Comparison of ENCODE assay signal across 8 cellular contexts in genomic region chr19:47607564-47608073, GRCh38. TPM values are rescaled to one million over a fixed set of nuclear protein-coding genes. Genes with fewer than 3 reads are reported as not detected.
DNase-seq lines count a peak whose midpoint lies in the region; ATAC-seq and TF ChIP-seq lines count a peak whose summit lies in the region.

No MANE protein-coding gene starts in this region.

- no peaks in the 10 kb centered on the region for H3K27me3 Mint-ChIP-seq in activated CD4-positive, alpha-beta T cell treated with anti-CD3 and anti-CD28 coated beads for 36 hours

- intact Hi-C loops in activated CD4-positive, alpha-beta T cell treated with anti-CD3 and anti-CD28 coated beads for 36 hours (cut with DNase I, micrococcal nuclease), result loop anchor here (1.0 to 10.0 kb wide), 13 partner anchors 7 to 820 kb away; partner anchors contain the start of genes DHX34 (in 2 of the 2), NAPA (in 2 of the 2), EMP3 (in 1 of the 2) and INAFM1 (in 1 of the 2)
- intact Hi-C loops in ascending aorta (cut with DNase I), result loop anchor here (1.0 to 10.0 kb wide), 6 partner anchors 7 to 333 kb away; partner anchors contain the start of genes INAFM1 and NAPA

- H3K9me3 Mint-ChIP-seq in activated CD4-positive, alpha-beta T cell treated with anti-CD3 and anti-CD28 coated beads for 36 hours (ENCODE audit: low read depth), result no peaks in the 10 kb centered on the region

- POLR2A ChIA-PET in activated CD4-positive, alpha-beta T cell treated with anti-CD3 and anti-CD28 coated beads for 36 hours (lab: Charles Lee), result no interaction called here
- POLR2A ChIA-PET in HEK293T (lab: Yijun Ruan, JAX), result no interaction called here

- TF ChIP-seq CTCF in ascending aorta (IDR thresholded peaks at IDR 0.05) (no peak), liver (IDR thresholded peaks at IDR 0.05; ENCODE audit: low read depth, low read length, missing input control) (no peak), thoracic aorta (IDR thresholded peaks at IDR 0.05) (no peak)

- no peaks in the 10 kb centered on the region for H3K27me3 ChIP-seq in ascending aorta
- no peaks in the 10 kb centered on the region for H3K27me3 ChIP-seq in liver (ENCODE audit: control insufficient read depth in 4 of 4, insufficient read depth in 4 of 4, low read length in 3 of 4)
- H3K27me3 ChIP-seq in thoracic aorta (replicated peaks; ENCODE audit: insufficient read depth), result no peaks in the 10 kb centered on the region

- TF ChIP-seq RAD21 in liver (IDR thresholded peaks at IDR 0.05), result no peak

- H3K4me3 Mint-ChIP-seq in activated CD4-positive, alpha-beta T cell treated with anti-CD3 and anti-CD28 coated beads for 36 hours, result peak overlapping the region; percentile 79

- peak overlapping the region; percentile 85 to 99 for H3K9ac ChIP-seq in liver (ENCODE audit: low read depth in 1 of 2, low read length in 2 of 2)

- H3K36me3 ChIP-seq in ascending aorta, result no peaks in the 10 kb centered on the region
- H3K36me3 ChIP-seq in liver (ENCODE audit: control insufficient read depth in 4 of 4, insufficient read depth in 3 of 4, low read depth in 1 of 4, low read length in 3 of 4), result no peaks in the 10 kb centered on the region
- H3K36me3 ChIP-seq in thoracic aorta, result no peaks in the 10 kb centered on the region

- no peak for ATAC-seq in activated CD4-positive, alpha-beta T cell treated with anti-CD3 and anti-CD28 coated beads for 36 hours
- no peak for ATAC-seq in thoracic aorta (ENCODE audit: insufficient number of reproducible peaks, low FRiP score, low read depth)

- WGBS in liver, result 36% methylated on average over 21 of the region's 21 CpGs

- peaks cover 27% of the 10 kb centered on the region for H3K4me1 Mint-ChIP-seq in activated CD4-positive, alpha-beta T cell treated with anti-CD3 and anti-CD28 coated beads for 36 hours

- H3K27ac ChIP-seq in ascending aorta (peak overlapping the region; percentile 94 to 97), liver (ENCODE audit: low read depth in 1 of 2, low read length in 2 of 2) (peak overlapping the region; percentile 96 to 99), thoracic aorta (peak overlapping the region; percentile 97 to 99)

- DNase-seq in activated CD4-positive, alpha-beta T cell treated with anti-CD3 and anti-CD28 coated beads for 36 hours, result no peak
- no peak for DNase-seq in activated CD4-positive, alpha-beta T cell treated with anti-CD3 and anti-CD28 coated beads for 1 hour
- no peak for DNase-seq in ascending aorta (ENCODE audit: low spot score in 2 of 2)
- no peak for DNase-seq in thoracic aorta (ENCODE audit: low spot score)
- no peak for DNase-seq in SHP77 (lab: John Stamatoyannopoulos, UW)
- no peak for DNase-seq in HEK293T (ENCODE audit: extremely low spot score)
- no peak for DNase-seq in NCI-H2081 treated with DMSO at 0.1 percent for 48 hours (lab: John Stamatoyannopoulos, UW)

- peak overlapping the region; percentile 84 to 97 for H3K4me3 ChIP-seq in ascending aorta
- peak overlapping the region; percentile 74 to 95 (median 94) for H3K4me3 ChIP-seq in liver (ENCODE audit: low read depth in 1 of 3, low read length in 3 of 3)
- H3K4me3 ChIP-seq in thoracic aorta, result peak overlapping the region; percentile 94

- peaks cover 2% of the 10 kb centered on the region for H3K36me3 Mint-ChIP-seq in activated CD4-positive, alpha-beta T cell treated with anti-CD3 and anti-CD28 coated beads for 36 hours (ENCODE audit: low read depth)

- CTCF ChIA-PET in activated CD4-positive, alpha-beta T cell treated with anti-CD3 and anti-CD28 coated beads for 36 hours (lab: Charles Lee), result no interaction called here
- CTCF ChIA-PET in HEK293T (lab: Yijun Ruan, JAX), result no interaction called here

- H3K4me1 ChIP-seq in ascending aorta (peaks cover 2 to 31% of the 10 kb centered on the region in 2 donors), liver (ENCODE audit: control insufficient read depth in 4 of 4, insufficient read depth in 4 of 4, low read length in 3 of 4) (peaks cover 8 to 28% (median 16%) of the 10 kb centered on the region in 4 donors), thoracic aorta (ENCODE audit: control insufficient read depth in 1 of 2, low read depth in 2 of 2) (peaks cover 18 to 30% of the 10 kb centered on the region in 2 donors)

- H3K27ac Mint-ChIP-seq in activated CD4-positive, alpha-beta T cell treated with anti-CD3 and anti-CD28 coated beads for 36 hours, result peak overlapping the region; percentile 72

- no peaks in the 10 kb centered on the region for H3K9me3 ChIP-seq in ascending aorta
- H3K9me3 ChIP-seq in liver (ENCODE audit: control insufficient read depth in 4 of 4, low read length in 3 of 4), result no peaks in the 10 kb centered on the region
- no peaks in the 10 kb centered on the region for H3K9me3 ChIP-seq in thoracic aorta

TF ChIP-seq in liver, 16 proteins besides CTCF, POLR2A, EP300 and RAD21 (continues in another document):
- TF ChIP-seq, protein P1, sequence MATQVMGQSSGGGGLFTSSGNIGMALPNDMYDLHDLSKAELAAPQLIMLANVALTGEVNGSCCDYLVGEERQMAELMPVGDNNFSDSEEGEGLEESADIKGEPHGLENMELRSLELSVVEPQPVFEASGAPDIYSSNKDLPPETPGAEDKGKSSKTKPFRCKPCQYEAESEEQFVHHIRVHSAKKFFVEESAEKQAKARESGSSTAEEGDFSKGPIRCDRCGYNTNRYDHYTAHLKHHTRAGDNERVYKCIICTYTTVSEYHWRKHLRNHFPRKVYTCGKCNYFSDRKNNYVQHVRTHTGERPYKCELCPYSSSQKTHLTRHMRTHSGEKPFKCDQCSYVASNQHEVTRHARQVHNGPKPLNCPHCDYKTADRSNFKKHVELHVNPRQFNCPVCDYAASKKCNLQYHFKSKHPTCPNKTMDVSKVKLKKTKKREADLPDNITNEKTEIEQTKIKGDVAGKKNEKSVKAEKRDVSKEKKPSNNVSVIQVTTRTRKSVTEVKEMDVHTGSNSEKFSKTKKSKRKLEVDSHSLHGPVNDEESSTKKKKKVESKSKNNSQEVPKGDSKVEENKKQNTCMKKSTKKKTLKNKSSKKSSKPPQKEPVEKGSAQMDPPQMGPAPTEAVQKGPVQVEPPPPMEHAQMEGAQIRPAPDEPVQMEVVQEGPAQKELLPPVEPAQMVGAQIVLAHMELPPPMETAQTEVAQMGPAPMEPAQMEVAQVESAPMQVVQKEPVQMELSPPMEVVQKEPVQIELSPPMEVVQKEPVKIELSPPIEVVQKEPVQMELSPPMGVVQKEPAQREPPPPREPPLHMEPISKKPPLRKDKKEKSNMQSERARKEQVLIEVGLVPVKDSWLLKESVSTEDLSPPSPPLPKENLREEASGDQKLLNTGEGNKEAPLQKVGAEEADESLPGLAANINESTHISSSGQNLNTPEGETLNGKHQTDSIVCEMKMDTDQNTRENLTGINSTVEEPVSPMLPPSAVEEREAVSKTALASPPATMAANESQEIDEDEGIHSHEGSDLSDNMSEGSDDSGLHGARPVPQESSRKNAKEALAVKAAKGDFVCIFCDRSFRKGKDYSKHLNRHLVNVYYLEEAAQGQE (IDR thresholded peaks at IDR 0.05), result no peak
- TF ChIP-seq ATF3 (IDR thresholded peaks at IDR 0.05) (no peak), YY1 (IDR thresholded peaks at IDR 0.05) (no peak)

TF ChIP-seq in HEK293T, 16 proteins besides CTCF, POLR2A, EP300 and RAD21:
- TF ChIP-seq SUZ12 (IDR thresholded peaks at IDR 0.05) (no peak), SP1 (IDR thresholded peaks at IDR 0.05) (no peak), L3MBTL2 (conservative IDR thresholded peaks at IDR 0.05) (no peak), HDGF (IDR thresholded peaks at IDR 0.05; ENCODE audit: borderline replicate concordance) (no peak), BHLHE40 (IDR thresholded peaks at IDR 0.05; ENCODE audit: borderline replicate concordance) (no peak), ZNF384 (IDR thresholded peaks at IDR 0.05) (no peak), ARNT (IDR thresholded peaks at IDR 0.05) (no peak), PKNOX1 (IDR thresholded peaks at IDR 0.05) (no peak), ELF4 (IDR thresholded peaks at IDR 0.05) (no peak), NFRKB (IDR thresholded peaks at IDR 0.05) (no peak), TARDBP (IDR thresholded peaks at IDR 0.05) (no peak), FOXM1 (IDR thresholded peaks at IDR 0.05; ENCODE audit: borderline replicate concordance) (no peak), LEF1 (IDR thresholded peaks at IDR 0.05; ENCODE audit: borderline replicate concordance) (no peak), FOXK2 (IDR thresholded peaks at IDR 0.05) (no peak), CTBP1 (IDR thresholded peaks at IDR 0.05; ENCODE audit: borderline replicate concordance) (no peak), FOXA1 (IDR thresholded peaks at IDR 0.05) (no peak)

RNA-seq across cellular contexts. Expression of gene BICRA, which starts 1.3 kb away (rescaled TPM):
- total RNA-seq in activated CD4-positive, alpha-beta T cell treated with anti-CD3 and anti-CD28 coated beads for 36 hours, result 10 to 100 TPM in 1 of 2 experiments, 1 to 10 TPM in 1; 9.8 to 13.3 TPM
- total RNA-seq in ascending aorta, result 19.7 TPM
- total RNA-seq in liver, result 1 to 10 TPM; 3.0 to 8.9 TPM
- 1 to 10 TPM in 1 of 2 donors, under 1 TPM in 1; 0.63 to 2.9 TPM for polyA plus RNA-seq in liver
- total RNA-seq in thoracic aorta, result 10 to 100 TPM; 10.8 to 18.4 TPM

RNA-seq across cellular contexts. Expression of gene ZNF541, which starts 34.7 kb away (rescaled TPM):
- total RNA-seq in activated CD4-positive, alpha-beta T cell treated with anti-CD3 and anti-CD28 coated beads for 36 hours, result under 1 TPM; 0.11 to 0.14 TPM
- total RNA-seq in ascending aorta (not detected), liver (under 1 TPM; 0.05 to 0.08 TPM), thoracic aorta (not detected)
- polyA plus RNA-seq in liver, result under 1 TPM in 1 of 2 donors, not detected in 1; 0.09 TPM
